1 cellular context compared by ENCODE assay signal in genomic region chr10:6201511-6201975, GRCh38.
TF ChIP-seq lines count a peak whose summit lies in the region.

No MANE protein-coding gene starts in this region.

TF ChIP-seq in HepG2, 621 proteins besides CTCF, POLR2A, EP300 and RAD21 (continued from another document and continues in another):
- TF ChIP-seq, protein P1, sequence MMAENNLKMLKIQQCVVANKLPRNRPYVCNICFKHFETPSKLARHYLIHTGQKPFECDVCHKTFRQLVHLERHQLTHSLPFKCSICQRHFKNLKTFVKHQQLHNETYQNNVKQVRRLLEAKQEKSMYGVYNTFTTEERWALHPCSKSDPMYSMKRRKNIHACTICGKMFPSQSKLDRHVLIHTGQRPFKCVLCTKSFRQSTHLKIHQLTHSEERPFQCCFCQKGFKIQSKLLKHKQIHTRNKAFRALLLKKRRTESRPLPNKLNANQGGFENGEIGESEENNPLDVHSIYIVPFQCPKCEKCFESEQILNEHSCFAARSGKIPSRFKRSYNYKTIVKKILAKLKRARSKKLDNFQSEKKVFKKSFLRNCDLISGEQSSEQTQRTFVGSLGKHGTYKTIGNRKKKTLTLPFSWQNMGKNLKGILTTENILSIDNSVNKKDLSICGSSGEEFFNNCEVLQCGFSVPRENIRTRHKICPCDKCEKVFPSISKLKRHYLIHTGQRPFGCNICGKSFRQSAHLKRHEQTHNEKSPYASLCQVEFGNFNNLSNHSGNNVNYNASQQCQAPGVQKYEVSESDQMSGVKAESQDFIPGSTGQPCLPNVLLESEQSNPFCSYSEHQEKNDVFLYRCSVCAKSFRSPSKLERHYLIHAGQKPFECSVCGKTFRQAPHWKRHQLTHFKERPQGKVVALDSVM (CRISPR knock-in tag; IDR thresholded peaks at IDR 0.05) = no peak
- TF ChIP-seq ERF (CRISPR knock-in tag; IDR thresholded peaks at IDR 0.05) = no peak
- no peak for TF ChIP-seq TCF12 (IDR thresholded peaks at IDR 0.05)
- 0 out of 2 replicates have a peak, but pooled peaks have one; percentile 39 for TF ChIP-seq TCF12 (CRISPR knock-in tag; IDR thresholded peaks at IDR 0.05)
- TF ChIP-seq EEA1 (CRISPR knock-in tag; IDR thresholded peaks at IDR 0.05; ENCODE audit: borderline replicate concordance) = no peak
- TF ChIP-seq KLF12 (CRISPR knock-in tag; IDR thresholded peaks at IDR 0.05; ENCODE audit: borderline replicate concordance) = no peak
- TF ChIP-seq ZNF10 (CRISPR knock-in tag; IDR thresholded peaks at IDR 0.05; ENCODE audit: borderline replicate concordance, low read depth) = no peak
- no peak for TF ChIP-seq ZNF382 (CRISPR knock-in tag; IDR thresholded peaks at IDR 0.05; ENCODE audit: borderline replicate concordance)
- TF ChIP-seq ZNF777 (CRISPR knock-in tag; IDR thresholded peaks at IDR 0.05) = peak; percentile 63; the same call in 1 of the 2 replicates
- no peak for TF ChIP-seq JUNB (CRISPR knock-in tag; IDR thresholded peaks at IDR 0.05; ENCODE audit: borderline replicate concordance)
- TF ChIP-seq SRY (CRISPR knock-in tag; IDR thresholded peaks at IDR 0.05) = no peak; the same call in 1 of the 2 replicates
- TF ChIP-seq, protein P2, sequence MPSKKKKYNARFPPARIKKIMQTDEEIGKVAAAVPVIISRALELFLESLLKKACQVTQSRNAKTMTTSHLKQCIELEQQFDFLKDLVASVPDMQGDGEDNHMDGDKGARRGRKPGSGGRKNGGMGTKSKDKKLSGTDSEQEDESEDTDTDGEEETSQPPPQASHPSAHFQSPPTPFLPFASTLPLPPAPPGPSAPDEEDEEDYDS (CRISPR knock-in tag; IDR thresholded peaks at IDR 0.05) = 0 out of 2 replicates have a peak, but pooled peaks have one; percentile 28
- TF ChIP-seq STAG1 (CRISPR knock-in tag; IDR thresholded peaks at IDR 0.05) = peak; percentile 6; the same call in 1 of the 2 replicates
- TF ChIP-seq ZNF773 (CRISPR knock-in tag; IDR thresholded peaks at IDR 0.05; ENCODE audit: borderline replicate concordance) = no peak
- peak; percentile 66; the same call in 1 of the 2 replicates for TF ChIP-seq HOXA3 (CRISPR knock-in tag; IDR thresholded peaks at IDR 0.05)
- no peak for TF ChIP-seq ZFYVE20 (CRISPR knock-in tag; IDR thresholded peaks at IDR 0.05; ENCODE audit: borderline replicate concordance, low read depth)
- TF ChIP-seq, protein P3, sequence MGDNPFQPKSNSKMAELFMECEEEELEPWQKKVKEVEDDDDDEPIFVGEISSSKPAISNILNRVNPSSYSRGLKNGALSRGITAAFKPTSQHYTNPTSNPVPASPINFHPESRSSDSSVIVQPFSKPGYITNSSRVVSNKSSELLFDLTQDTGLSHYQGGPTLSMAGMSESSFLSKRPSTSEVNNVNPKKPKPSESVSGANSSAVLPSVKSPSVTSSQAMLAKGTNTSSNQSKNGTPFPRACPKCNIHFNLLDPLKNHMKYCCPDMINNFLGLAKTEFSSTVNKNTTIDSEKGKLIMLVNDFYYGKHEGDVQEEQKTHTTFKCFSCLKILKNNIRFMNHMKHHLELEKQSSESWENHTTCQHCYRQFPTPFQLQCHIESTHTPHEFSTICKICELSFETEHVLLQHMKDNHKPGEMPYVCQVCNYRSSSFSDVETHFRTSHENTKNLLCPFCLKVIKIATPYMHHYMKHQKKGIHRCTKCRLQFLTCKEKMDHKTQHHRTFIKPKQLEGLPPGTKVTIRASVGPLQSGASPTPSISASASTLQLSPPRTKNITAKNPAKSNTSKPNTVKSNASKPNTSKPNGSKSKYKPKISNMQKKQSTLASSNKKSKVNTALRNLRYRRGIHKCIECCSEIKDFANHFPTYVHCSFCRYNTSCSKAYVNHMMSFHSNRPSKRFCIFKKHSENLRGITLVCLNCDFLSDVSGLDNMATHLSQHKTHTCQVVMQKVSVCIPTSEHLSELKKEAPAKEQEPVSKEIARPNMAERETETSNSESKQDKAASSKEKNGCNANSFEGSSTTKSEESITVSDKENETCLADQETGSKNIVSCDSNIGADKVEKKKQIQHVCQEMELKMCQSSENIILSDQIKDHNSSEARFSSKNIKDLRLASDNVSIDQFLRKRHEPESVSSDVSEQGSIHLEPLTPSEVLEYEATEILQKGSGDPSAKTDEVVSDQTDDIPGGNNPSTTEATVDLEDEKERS (CRISPR knock-in tag; IDR thresholded peaks at IDR 0.05) = no peak
- TF ChIP-seq GMEB1 (CRISPR knock-in tag; IDR thresholded peaks at IDR 0.05; ENCODE audit: borderline replicate concordance) = peak; percentile 35; the same call in 1 of the 2 replicates
- peak; percentile 80 for TF ChIP-seq ZNF687 (CRISPR knock-in tag; IDR thresholded peaks at IDR 0.05)
- TF ChIP-seq RFX3 (CRISPR knock-in tag; IDR thresholded peaks at IDR 0.05) = no peak
- no peak for TF ChIP-seq ISX (CRISPR knock-in tag; conservative IDR thresholded peaks at IDR 0.05)
- TF ChIP-seq ZNF841 (CRISPR knock-in tag; IDR thresholded peaks at IDR 0.05; ENCODE audit: borderline replicate concordance) = no peak
- no peak for TF ChIP-seq ZNF891 (CRISPR knock-in tag; IDR thresholded peaks at IDR 0.05)
- peak; percentile 69; the same call in 1 of the 2 replicates for TF ChIP-seq REL (CRISPR knock-in tag; conservative IDR thresholded peaks at IDR 0.05)
- TF ChIP-seq GFI1 (CRISPR knock-in tag; IDR thresholded peaks at IDR 0.05; ENCODE audit: borderline replicate concordance) = peak; percentile 92; the same call in 1 of the 2 replicates
- TF ChIP-seq ZNF484 (CRISPR knock-in tag; IDR thresholded peaks at IDR 0.05; ENCODE audit: borderline replicate concordance, low read depth) = no peak
- no peak for TF ChIP-seq TMF1 (CRISPR knock-in tag; IDR thresholded peaks at IDR 0.05; ENCODE audit: low read depth)
- TF ChIP-seq ZBTB44 (CRISPR knock-in tag; IDR thresholded peaks at IDR 0.05) = no peak
- TF ChIP-seq, protein P4, sequence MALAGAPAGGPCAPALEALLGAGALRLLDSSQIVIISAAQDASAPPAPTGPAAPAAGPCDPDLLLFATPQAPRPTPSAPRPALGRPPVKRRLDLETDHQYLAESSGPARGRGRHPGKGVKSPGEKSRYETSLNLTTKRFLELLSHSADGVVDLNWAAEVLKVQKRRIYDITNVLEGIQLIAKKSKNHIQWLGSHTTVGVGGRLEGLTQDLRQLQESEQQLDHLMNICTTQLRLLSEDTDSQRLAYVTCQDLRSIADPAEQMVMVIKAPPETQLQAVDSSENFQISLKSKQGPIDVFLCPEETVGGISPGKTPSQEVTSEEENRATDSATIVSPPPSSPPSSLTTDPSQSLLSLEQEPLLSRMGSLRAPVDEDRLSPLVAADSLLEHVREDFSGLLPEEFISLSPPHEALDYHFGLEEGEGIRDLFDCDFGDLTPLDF (CRISPR knock-in tag; IDR thresholded peaks at IDR 0.05) = no peak
- 0 out of 2 replicates have a peak, but pooled peaks have one; percentile 29 for TF ChIP-seq NR0B2 (CRISPR knock-in tag; IDR thresholded peaks at IDR 0.05)
- TF ChIP-seq, protein P5, sequence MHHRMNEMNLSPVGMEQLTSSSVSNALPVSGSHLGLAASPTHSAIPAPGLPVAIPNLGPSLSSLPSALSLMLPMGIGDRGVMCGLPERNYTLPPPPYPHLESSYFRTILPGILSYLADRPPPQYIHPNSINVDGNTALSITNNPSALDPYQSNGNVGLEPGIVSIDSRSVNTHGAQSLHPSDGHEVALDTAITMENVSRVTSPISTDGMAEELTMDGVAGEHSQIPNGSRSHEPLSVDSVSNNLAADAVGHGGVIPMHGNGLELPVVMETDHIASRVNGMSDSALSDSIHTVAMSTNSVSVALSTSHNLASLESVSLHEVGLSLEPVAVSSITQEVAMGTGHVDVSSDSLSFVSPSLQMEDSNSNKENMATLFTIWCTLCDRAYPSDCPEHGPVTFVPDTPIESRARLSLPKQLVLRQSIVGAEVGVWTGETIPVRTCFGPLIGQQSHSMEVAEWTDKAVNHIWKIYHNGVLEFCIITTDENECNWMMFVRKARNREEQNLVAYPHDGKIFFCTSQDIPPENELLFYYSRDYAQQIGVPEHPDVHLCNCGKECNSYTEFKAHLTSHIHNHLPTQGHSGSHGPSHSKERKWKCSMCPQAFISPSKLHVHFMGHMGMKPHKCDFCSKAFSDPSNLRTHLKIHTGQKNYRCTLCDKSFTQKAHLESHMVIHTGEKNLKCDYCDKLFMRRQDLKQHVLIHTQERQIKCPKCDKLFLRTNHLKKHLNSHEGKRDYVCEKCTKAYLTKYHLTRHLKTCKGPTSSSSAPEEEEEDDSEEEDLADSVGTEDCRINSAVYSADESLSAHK (CRISPR knock-in tag; IDR thresholded peaks at IDR 0.05; ENCODE audit: borderline replicate concordance) = 0 out of 2 replicates have a peak, but pooled peaks have one; percentile 34
- no peak for TF ChIP-seq PLRG1 (conservative IDR thresholded peaks at IDR 0.05)
- TF ChIP-seq ZBTB20 (CRISPR knock-in tag; IDR thresholded peaks at IDR 0.05; ENCODE audit: borderline replicate concordance, low read depth) = 0 out of 2 replicates have a peak, but pooled peaks have one; percentile 27
- TF ChIP-seq JDP2 (CRISPR knock-in tag; IDR thresholded peaks at IDR 0.05; ENCODE audit: borderline replicate concordance) = no peak; the same call in 1 of the 2 replicates
- no peak for TF ChIP-seq IKZF1 (IDR thresholded peaks at IDR 0.05)
- TF ChIP-seq ZNF460 (CRISPR knock-in tag; IDR thresholded peaks at IDR 0.05; ENCODE audit: borderline replicate concordance) = no peak
- TF ChIP-seq ZNF557 (CRISPR knock-in tag; IDR thresholded peaks at IDR 0.05) = 0 out of 2 replicates have a peak, but pooled peaks have one; percentile 69
- TF ChIP-seq ZNF431 (CRISPR knock-in tag; IDR thresholded peaks at IDR 0.05; ENCODE audit: borderline replicate concordance, low read depth) = peak; percentile 47; the same call in 1 of the 2 replicates
- TF ChIP-seq GTF2F1 (IDR thresholded peaks at IDR 0.05; ENCODE audit: low read length) = no peak
- TF ChIP-seq ZNF816 (CRISPR knock-in tag; IDR thresholded peaks at IDR 0.05; ENCODE audit: borderline replicate concordance) = no peak
